In the genomic region with DNA sequence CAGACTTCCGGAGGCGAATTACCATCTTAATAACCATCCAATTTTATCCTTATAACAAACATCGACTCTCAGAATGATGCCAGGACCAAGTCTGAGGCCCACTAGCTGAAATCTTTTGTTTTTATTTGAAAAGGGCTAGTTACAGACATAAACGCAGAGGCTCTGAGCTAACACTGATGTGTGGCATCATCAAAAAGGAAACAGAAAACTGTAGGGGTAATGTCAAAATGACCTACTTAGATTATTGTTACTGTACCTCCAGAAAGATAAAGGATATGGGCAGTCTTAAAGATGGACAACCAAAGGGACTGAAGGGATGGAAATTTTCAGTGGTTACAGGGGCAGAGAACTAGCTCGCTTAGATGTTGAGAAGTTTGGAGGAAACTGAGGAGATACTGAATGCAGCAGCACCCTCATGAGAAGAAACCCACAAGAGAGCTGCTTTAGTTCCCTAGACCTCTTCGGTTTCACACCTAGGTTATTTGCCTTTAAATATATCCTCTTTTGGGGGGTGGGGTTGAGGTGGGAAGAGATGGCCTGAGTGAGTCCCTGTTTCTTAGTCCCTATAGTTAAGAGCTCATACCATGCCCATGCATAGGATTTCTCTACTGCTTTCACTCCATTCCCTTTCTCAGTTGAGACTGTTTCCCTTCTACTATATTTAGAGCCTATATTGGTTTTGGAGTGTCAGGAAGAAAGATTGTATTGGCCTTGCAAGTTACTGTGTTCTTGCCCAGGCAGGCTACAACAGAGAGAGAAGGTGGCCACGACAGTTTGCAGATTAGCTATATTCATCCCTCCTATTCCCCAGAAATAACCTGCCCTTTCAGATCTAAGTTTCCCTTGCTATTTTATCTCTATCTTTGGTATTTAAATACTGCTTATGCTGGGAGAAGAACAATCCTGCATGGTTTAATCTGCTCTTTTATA, we compare ENCODE assay signal across 16 cellular contexts.
DNase-seq lines count a peak whose midpoint lies in the region; ATAC-seq and TF ChIP-seq lines count a peak whose summit lies in the region.
"Had no signal": no experiment of that assay in that cellular context is flagged by ENCODE, and none has a peak within 500 bp of the region (broad histone marks: within the 10 kb centered on the region; RNA-seq: fewer than 3 reads in every experiment).

No MANE protein-coding gene starts in this region.

- ATAC-seq in stimulated activated naive CD8-positive, alpha-beta T cell treated with anti-CD3 and anti-CD28 coated beads, Interleukin-15, amount 100 ng/mL, for 72 hours = no peak
- ATAC-seq in GM21723 (IDR thresholded peaks at IDR 0.05; ENCODE audit: unreplicated experiment) (peak; percentile 92), RWPE2 (ENCODE audit: low read depth) (peak; percentile 19; the same call in 1 of the 3 replicates), HG03139 (IDR thresholded peaks at IDR 0.05; ENCODE audit: unreplicated experiment) (no peak), GM19455 (IDR thresholded peaks at IDR 0.05; ENCODE audit: unreplicated experiment) (no peak), mucosa of descending colon (no peak)
- ATAC-seq: body of pancreas, right cardiac atrium had no signal

- no peak for DNase-seq in stimulated activated naive CD8-positive, alpha-beta T cell treated with anti-CD3 and anti-CD28 coated beads, Interleukin-15, amount 100 ng/mL, for 72 hours
- DNase-seq in RWPE2 (ENCODE audit: low spot score) (no peak), mucosa of descending colon (no peak), NCI-H1105 treated with DMSO at 0.1 percent for 48 hours (lab: John Stamatoyannopoulos, UW) (no peak)
- DNase-seq: activated CD4-positive, CD25-positive, alpha-beta regulatory T cell; activated CD8-positive, alpha-beta memory T cell treated with anti-CD3 and anti-CD28 coated beads for 24 hours; body of pancreas; DMS 273 treated with DMSO at 0.1 percent for 48 hours; NCI-H146; right cardiac atrium had no signal

- H3K36me3 ChIP-seq in RWPE2 (ENCODE audit: low read depth) (no peaks in the 10 kb centered on the region), mucosa of descending colon (ENCODE audit: low read depth) (no peaks in the 10 kb centered on the region)
- H3K36me3 ChIP-seq: thoracic aorta had no signal

- no peak for TF ChIP-seq CTCF in RWPE2 (IDR thresholded peaks at IDR 0.05; ENCODE audit: poor library complexity, severe bottlenecking)
- no peak for TF ChIP-seq CTCF in mucosa of descending colon (IDR thresholded peaks at IDR 0.05)

- intact Hi-C loops in mucosa of descending colon (cut with DNase I, micrococcal nuclease) = no loop called here

- H3K36me3 Mint-ChIP-seq in stimulated activated naive CD8-positive, alpha-beta T cell treated with anti-CD3 and anti-CD28 coated beads, Interleukin-15, Interleukin-2, amounts not matched to agents 100 ng/mL and 50 ng/mL, for 24 hours (ENCODE audit: low read depth) = no peaks in the 10 kb centered on the region

- H3K27ac Mint-ChIP-seq in stimulated activated naive CD8-positive, alpha-beta T cell treated with anti-CD3 and anti-CD28 coated beads, Interleukin-15, Interleukin-2, amounts not matched to agents 100 ng/mL and 50 ng/mL, for 24 hours = peak overlapping the region; percentile 19
- peak overlapping the region in 1 of 2 donors; percentile 15 for H3K27ac Mint-ChIP-seq in stimulated activated naive CD8-positive, alpha-beta T cell treated with anti-CD3 and anti-CD28 coated beads, Interleukin-15, amount 100 ng/mL, for 72 hours

- no peak overlapping the region for H3K4me3 Mint-ChIP-seq in stimulated activated naive CD8-positive, alpha-beta T cell treated with anti-CD3 and anti-CD28 coated beads, Interleukin-15, Interleukin-2, amounts not matched to agents 100 ng/mL and 50 ng/mL, for 24 hours
- no peak overlapping the region for H3K4me3 Mint-ChIP-seq in stimulated activated naive CD8-positive, alpha-beta T cell treated with anti-CD3 and anti-CD28 coated beads, Interleukin-15, amount 100 ng/mL, for 72 hours

- no peaks in the 10 kb centered on the region for H3K27me3 ChIP-seq in RWPE2 (ENCODE audit: insufficient read depth, poor library complexity, severe bottlenecking)
- H3K27me3 ChIP-seq: body of pancreas had no signal

- H3K4me1 Mint-ChIP-seq in stimulated activated naive CD8-positive, alpha-beta T cell treated with anti-CD3 and anti-CD28 coated beads, Interleukin-15, Interleukin-2, amounts not matched to agents 100 ng/mL and 50 ng/mL, for 24 hours (ENCODE audit: low read depth) = peaks cover 6% of the 10 kb centered on the region
- peaks cover 10% of the 10 kb centered on the region for H3K4me1 Mint-ChIP-seq in stimulated activated naive CD8-positive, alpha-beta T cell treated with anti-CD3 and anti-CD28 coated beads, Interleukin-15, amount 100 ng/mL, for 72 hours

- H3K9me3 Mint-ChIP-seq in stimulated activated naive CD8-positive, alpha-beta T cell treated with anti-CD3 and anti-CD28 coated beads, Interleukin-15, Interleukin-2, amounts not matched to agents 100 ng/mL and 50 ng/mL, for 24 hours = no peaks in the 10 kb centered on the region
- H3K9me3 Mint-ChIP-seq in stimulated activated naive CD8-positive, alpha-beta T cell treated with anti-CD3 and anti-CD28 coated beads, Interleukin-15, amount 100 ng/mL, for 72 hours = no peaks in the 10 kb centered on the region

- H3K27me3 Mint-ChIP-seq in stimulated activated naive CD8-positive, alpha-beta T cell treated with anti-CD3 and anti-CD28 coated beads, Interleukin-15, Interleukin-2, amounts not matched to agents 100 ng/mL and 50 ng/mL, for 24 hours = no peaks in the 10 kb centered on the region
- no peaks in the 10 kb centered on the region for H3K27me3 Mint-ChIP-seq in stimulated activated naive CD8-positive, alpha-beta T cell treated with anti-CD3 and anti-CD28 coated beads, Interleukin-15, amount 100 ng/mL, for 72 hours

- H3K4me1 ChIP-seq in RWPE2 (ENCODE audit: insufficient read depth, poor library complexity, severe bottlenecking) (no peaks in the 10 kb centered on the region), mucosa of descending colon (ENCODE audit: low read depth) (no peaks in the 10 kb centered on the region)
- H3K4me1 ChIP-seq: body of pancreas had no signal

- H3K4me3 ChIP-seq in RWPE2 (ENCODE audit: severe bottlenecking) = no peak overlapping the region
- no peak overlapping the region for H3K4me3 ChIP-seq in mucosa of descending colon
- H3K4me3 ChIP-seq: body of pancreas, thoracic aorta had no signal

- H3K27ac ChIP-seq in RWPE2 (ENCODE audit: poor library complexity, severe bottlenecking) = no peak overlapping the region
- H3K27ac ChIP-seq: body of pancreas, C4-2B, thoracic aorta had no signal

- H3K9me3 ChIP-seq in RWPE2 (ENCODE audit: severe bottlenecking) (no peaks in the 10 kb centered on the region), mucosa of descending colon (no peaks in the 10 kb centered on the region)
- H3K9me3 ChIP-seq: body of pancreas, thoracic aorta had no signal

Comparison
In these comparisons a context has a peak if more than half of its experiments do, and no peak if none do; other contexts are left out.
1. ATAC-seq: peak in GM21723 (single experiment) and RWPE2 (single experiment); none in stimulated activated naive CD8-positive, alpha-beta T cell treated with anti-CD3 and anti-CD28 coated beads, Interleukin-15, amount 100 ng/mL, for 72 hours (single experiment), HG03139 (single experiment), GM19455 (single experiment) and mucosa of descending colon (single experiment).